Comparison of ENCODE assay signal across 16 cellular contexts in the genomic region with DNA sequence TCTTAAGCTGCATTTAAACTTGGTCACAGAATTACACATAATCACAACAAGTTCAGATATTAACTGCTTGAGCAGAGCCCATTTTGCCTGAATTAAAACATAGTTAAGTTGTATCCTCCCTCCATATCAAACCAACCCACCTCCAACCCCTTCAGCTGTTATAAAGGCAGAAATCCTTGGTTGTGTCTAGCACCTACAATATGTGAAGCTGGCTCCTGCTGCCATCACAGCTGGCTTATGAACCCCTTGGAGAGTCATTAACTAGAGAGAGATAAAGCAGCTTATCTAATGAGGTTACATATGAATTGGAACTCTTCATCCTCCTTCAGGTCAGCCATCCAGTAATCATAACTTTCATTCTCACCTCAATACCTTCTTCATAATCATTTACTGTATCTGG.
"Had no signal": no experiment of that assay in that cellular context is flagged by ENCODE, and none has a peak within 500 bp of the region (broad histone marks: within the 10 kb centered on the region; RNA-seq: fewer than 3 reads in every experiment).

No MANE protein-coding gene starts in this region.

- H3K27ac Mint-ChIP-seq: effector memory CD8-positive, alpha-beta T cell; naive thymus-derived CD4-positive, alpha-beta T cell; nephron progenitor cell; stimulated activated memory B cell treated with anti-CD40 and anti-IgM and Interleukin-4, amounts not matched to agents 10 μg/mL and 1 μg/mL and 100 μg/mL, for 72 hours; stimulated activated naive CD8-positive, alpha-beta T cell treated with anti-CD3 and anti-CD28 coated beads, Interleukin-15, Interleukin-2, amounts not matched to agents 100 ng/mL and 50 ng/mL, for 24 hours had no signal

- H3K4me3 Mint-ChIP-seq: effector memory CD8-positive, alpha-beta T cell; naive thymus-derived CD4-positive, alpha-beta T cell; nephron progenitor cell; stimulated activated memory B cell treated with anti-CD40 and anti-IgM and Interleukin-4, amounts not matched to agents 10 μg/mL and 1 μg/mL and 100 μg/mL, for 72 hours; stimulated activated naive CD8-positive, alpha-beta T cell treated with anti-CD3 and anti-CD28 coated beads, Interleukin-15, Interleukin-2, amounts not matched to agents 100 ng/mL and 50 ng/mL, for 24 hours had no signal

- FAIRE-seq: endothelial cell of umbilical vein, kidney had no signal

- H3K36me3 Mint-ChIP-seq: naive thymus-derived CD4-positive, alpha-beta T cell; stimulated activated memory B cell treated with anti-CD40 and anti-IgM and Interleukin-4, amounts not matched to agents 10 μg/mL and 1 μg/mL and 100 μg/mL, for 72 hours had no signal

- ATAC-seq: effector memory CD8-positive, alpha-beta T cell; foreskin keratinocyte; naive thymus-derived CD4-positive, alpha-beta T cell; psoas muscle; right lobe of liver; stimulated activated memory B cell treated with anti-CD40 and anti-IgM and Interleukin-4, amounts not matched to agents 10 μg/mL and 1 μg/mL and 100 μg/mL, for 72 hours; upper lobe of right lung had no signal

- H3K4me1 Mint-ChIP-seq: naive thymus-derived CD4-positive, alpha-beta T cell; nephron progenitor cell; stimulated activated memory B cell treated with anti-CD40 and anti-IgM and Interleukin-4, amounts not matched to agents 10 μg/mL and 1 μg/mL and 100 μg/mL, for 72 hours had no signal

- H3K27me3 Mint-ChIP-seq: effector memory CD8-positive, alpha-beta T cell; naive thymus-derived CD4-positive, alpha-beta T cell; stimulated activated memory B cell treated with anti-CD40 and anti-IgM and Interleukin-4, amounts not matched to agents 10 μg/mL and 1 μg/mL and 100 μg/mL, for 72 hours; stimulated activated naive CD8-positive, alpha-beta T cell treated with anti-CD3 and anti-CD28 coated beads, Interleukin-15, Interleukin-2, amounts not matched to agents 100 ng/mL and 50 ng/mL, for 24 hours had no signal

- DNase-seq: effector memory CD8-positive, alpha-beta T cell; erythroblast; foreskin keratinocyte; kidney; naive thymus-derived CD4-positive, alpha-beta T cell; nephron progenitor cell; psoas muscle; retina; right lobe of liver; stimulated activated CD4-positive, alpha-beta T cell treated with anti-CD3 and anti-CD28 coated beads, Interleukin-1b, Interleukin-23, amount 100 ng/mL, for 48 hours; stimulated activated CD4-positive, alpha-beta T cell treated with anti-CD3 and anti-CD28 coated beads, Interleukin-4, amount 100 ng/mL, for 24 hours; testis; upper lobe of right lung had no signal

- H3K9me3 Mint-ChIP-seq: nephron progenitor cell; stimulated activated memory B cell treated with anti-CD40 and anti-IgM and Interleukin-4, amounts not matched to agents 10 μg/mL and 1 μg/mL and 100 μg/mL, for 72 hours; stimulated activated naive CD8-positive, alpha-beta T cell treated with anti-CD3 and anti-CD28 coated beads, Interleukin-15, Interleukin-2, amounts not matched to agents 100 ng/mL and 50 ng/mL, for 24 hours had no signal
